In genomic region chr14:75452324-75452723, GRCh38 we compare ENCODE assay signal across 10 cellular contexts. TPM values are rescaled to one million over a fixed set of nuclear protein-coding genes. Genes with fewer than 3 reads are reported as not detected.
DNase-seq lines count a peak whose midpoint lies in the region; ATAC-seq, FAIRE-seq and TF ChIP-seq lines count a peak whose summit lies in the region.
"Had no signal": no experiment of that assay in that cellular context is flagged by ENCODE, and none has a peak within 500 bp of the region (broad histone marks: within the 10 kb centered on the region; RNA-seq: fewer than 3 reads in every experiment).

No MANE protein-coding gene starts in this region.

- H3K4me3 ChIP-seq in HepG2 (replicated peaks in 1 of 3; ENCODE audit: insufficient read depth in 1 of 3, low read depth in 2 of 3, low read length in 3 of 3) (no peak overlapping the region; a peak in 1 of 6 replicates), smooth muscle cell (no peak overlapping the region)

- TF ChIP-seq RAD21 in HepG2 (CRISPR knock-in tag; IDR thresholded peaks at IDR 0.05), result no peak

- peak overlapping the region; percentile 42; the same call in 1 of the 2 replicates for H3K9ac ChIP-seq in HepG2 (ENCODE audit: insufficient read depth, low read depth, low read length)
- H3K9ac ChIP-seq in smooth muscle cell (ENCODE audit: low read depth), result peak overlapping the region; percentile 3

- H3K36me3 Mint-ChIP-seq in HFFc6 (ENCODE audit: low read depth), result peaks cover 22% of the 10 kb centered on the region

- no peaks in the 10 kb centered on the region for H3K9me3 Mint-ChIP-seq in HFFc6
- H3K9me3 Mint-ChIP-seq: effector memory CD8-positive, alpha-beta T cell had no signal

- peaks cover 9% of the 10 kb centered on the region; the same call in 1 of the 2 replicates for H4K20me1 ChIP-seq in HepG2 (ENCODE audit: insufficient read depth, low read length)
- peaks cover 94% of the 10 kb centered on the region for H4K20me1 ChIP-seq in smooth muscle cell (ENCODE audit: low read depth)

- BruUV-seq in HepG2 (replicated peaks; lab: Mats Ljungman, UMichigan), result no TSS peak

- ATAC-seq in HepG2 (0 out of 3 replicates have a peak, but pooled peaks have one; percentile 7), GM18505 (IDR thresholded peaks at IDR 0.05; ENCODE audit: unreplicated experiment) (no peak), HG02763 (IDR thresholded peaks at IDR 0.05; ENCODE audit: unreplicated experiment) (no peak), GM18502 (IDR thresholded peaks at IDR 0.05; ENCODE audit: poor library complexity, unreplicated experiment) (no peak)
- ATAC-seq: effector memory CD8-positive, alpha-beta T cell had no signal

- H2AFZ ChIP-seq in HepG2 (ENCODE audit: low read length), result no peak overlapping the region
- no peak overlapping the region for H2AFZ ChIP-seq in smooth muscle cell (ENCODE audit: low read depth)

- no peak for FAIRE-seq in HepG2 (lab: Jason Lieb, UNC)

- H3K27me3 Mint-ChIP-seq in HFFc6 (ENCODE audit: insufficient read depth), result peaks cover 1% of the 10 kb centered on the region

- TF ChIP-seq POLR2A in HepG2 (IDR thresholded peaks at IDR 0.05; ENCODE audit: insufficient read depth in 1 of 2, low read depth in 2 of 2, low read length in 2 of 2) (no peak), GM18505 (IDR thresholded peaks at IDR 0.05; ENCODE audit: borderline replicate concordance, extremely low read depth, insufficient read depth, insufficient read length) (no peak)

- peak overlapping the region; percentile 78 for H3K4me3 Mint-ChIP-seq in HFFc6
- H3K4me3 Mint-ChIP-seq: effector memory CD8-positive, alpha-beta T cell had no signal

- in situ Hi-C loops in HepG2 (cut with HindIII; ENCODE audit: extremely low pct_ligation_motif_present, low pct_unique_long_range_greater_than_20kb), result no loop called here

- no peaks in the 10 kb centered on the region for H3K27me3 ChIP-seq in HepG2 (ENCODE audit: control insufficient read depth in 1 of 2, insufficient read depth in 2 of 2, low read length in 2 of 2)
- H3K27me3 ChIP-seq in smooth muscle cell (ENCODE audit: low read depth), result no peaks in the 10 kb centered on the region

- H3K4me1 ChIP-seq in HepG2 (ENCODE audit: insufficient read depth, low read length) (peaks cover 46% of the 10 kb centered on the region), smooth muscle cell (ENCODE audit: low read depth) (peaks cover 49% of the 10 kb centered on the region)

- TF ChIP-seq EP300 in HepG2 (IDR thresholded peaks at IDR 0.05; ENCODE audit: low read depth in 2 of 2, low read length in 2 of 2), result no peak
- TF ChIP-seq EP300 in HepG2 (CRISPR knock-in tag; IDR thresholded peaks at IDR 0.05; ENCODE audit: borderline replicate concordance), result no peak

- TF ChIP-seq CTCF in HFFc6 (IDR thresholded peaks at IDR 0.05) (no peak), HepG2 (CRISPR knock-in tag; IDR thresholded peaks at IDR 0.05) (no peak), smooth muscle cell (IDR thresholded peaks at IDR 0.05; ENCODE audit: borderline replicate concordance, insufficient read depth, poor library complexity, severe bottlenecking) (no peak)

- no peak for DNase-seq in HFFc6
- DNase-seq in caudate nucleus (lab: John Stamatoyannopoulos, UW), result no peak
- no peak for DNase-seq in HepG2 (ENCODE audit: low spot score)
- no peak for DNase-seq in smooth muscle cell (lab: John Stamatoyannopoulos, UW; ENCODE audit: unreplicated experiment)
- no peak for DNase-seq in activated CD8-positive, alpha-beta memory T cell treated with anti-CD3 and anti-CD28 coated beads, Interleukin-2, amount 50 U/mL, for 48 hours
- DNase-seq: effector memory CD8-positive, alpha-beta T cell; NCI-H1436 had no signal

- H3K4me2 ChIP-seq in HepG2 (ENCODE audit: low read depth, low read length), result peak overlapping the region; percentile 50
- H3K4me2 ChIP-seq in smooth muscle cell, result peak overlapping the region; percentile 57

- POLR2A ChIA-PET in HepG2 (lab: Yijun Ruan, JAX), result interaction anchor here (1.4 kb wide), 1 partner anchor 24 kb away, joined by 4 read pairs; the partner anchor contains the start of gene JDP2

- peak overlapping the region; percentile 22 for H3K27ac ChIP-seq in caudate nucleus (ENCODE audit: low read depth, low read length)
- H3K27ac ChIP-seq in HepG2 (ENCODE audit: extremely low read length, insufficient read depth, low read length), result peak overlapping the region; percentile 64
- peak overlapping the region; percentile 72 for H3K27ac ChIP-seq in smooth muscle cell (ENCODE audit: low read depth)

- intact Hi-C loops in HepG2 (cut with micrococcal nuclease; ENCODE audit: unreplicated experiment), result no loop called here

- no peaks in the 10 kb centered on the region for H3F3A ChIP-seq in smooth muscle cell (ENCODE audit: low read depth)

- H3K79me2 ChIP-seq in HepG2 (ENCODE audit: insufficient read depth, low read length), result no peaks in the 10 kb centered on the region
- H3K79me2 ChIP-seq in smooth muscle cell (ENCODE audit: low read depth), result peaks cover 82% of the 10 kb centered on the region

- CTCF ChIA-PET in HepG2 (lab: Yijun Ruan, JAX; ENCODE audit: low intra/inter-chr PET ratio, low total read pairs), result interaction anchor here (0.5 kb wide), 1 partner anchor 1005 kb away, joined by 3 read pairs; no protein-coding TSS in a partner anchor

- no peaks in the 10 kb centered on the region for H3K9me3 ChIP-seq in HepG2 (ENCODE audit: low read length)
- no peaks in the 10 kb centered on the region for H3K9me3 ChIP-seq in smooth muscle cell (replicated peaks; ENCODE audit: low read depth)

- peaks cover 78% of the 10 kb centered on the region for H3K4me1 Mint-ChIP-seq in HFFc6 (ENCODE audit: low read depth)

- H3K27ac Mint-ChIP-seq in HFFc6, result peak overlapping the region; percentile 96
- H3K27ac Mint-ChIP-seq: effector memory CD8-positive, alpha-beta T cell had no signal

- H3K36me3 ChIP-seq in HepG2 (replicated peaks in 1 of 2; ENCODE audit: control insufficient read depth in 1 of 2, insufficient read depth in 2 of 2, low read length in 2 of 2), result peaks cover 1 to 2% of the 10 kb centered on the region in 2 experiments; a peak in 1 of 5 replicates
- H3K36me3 ChIP-seq in smooth muscle cell (ENCODE audit: low read depth), result no peaks in the 10 kb centered on the region

- WGBS in HepG2 (ENCODE audit: low lambda C conversion rate), result 48% methylated on average over 4 of the region's 4 CpGs
- WGBS in smooth muscle cell (ENCODE audit: low lambda C conversion rate), result 40% methylated on average over 4 of the region's 4 CpGs

TF ChIP-seq in HepG2, 621 proteins besides CTCF, POLR2A, EP300 and RAD21 (continues in another document):
- TF ChIP-seq ZBTB1 (CRISPR knock-in tag; IDR thresholded peaks at IDR 0.05; ENCODE audit: borderline replicate concordance) (no peak), XRCC5 (optimal IDR thresholded peaks at IDR 0.05; ENCODE audit: low read length) (no peak), RFX5 (IDR thresholded peaks at IDR 0.05; ENCODE audit: low read depth, low read length) (no peak), ZNF329 (CRISPR knock-in tag; IDR thresholded peaks at IDR 0.05; ENCODE audit: low read depth) (no peak), ZBTB7A (CRISPR knock-in tag; IDR thresholded peaks at IDR 0.05) (no peak), HOXA9 (CRISPR knock-in tag; IDR thresholded peaks at IDR 0.05; ENCODE audit: borderline replicate concordance) (no peak), POGZ (CRISPR knock-in tag; IDR thresholded peaks at IDR 0.05) (no peak), RXRB (CRISPR knock-in tag; IDR thresholded peaks at IDR 0.05; ENCODE audit: borderline replicate concordance) (no peak), ZBTB8A (CRISPR knock-in tag; IDR thresholded peaks at IDR 0.05; ENCODE audit: borderline replicate concordance, low read depth) (no peak), SETDB1 (CRISPR knock-in tag; IDR thresholded peaks at IDR 0.05; ENCODE audit: borderline replicate concordance) (no peak), KDM5A (IDR thresholded peaks at IDR 0.05; ENCODE audit: borderline replicate concordance, low read length) (no peak)

RNA-seq across cellular contexts. Expression of gene JDP2, which starts 24.5 kb away (rescaled TPM):
- total RNA-seq in HFFc6 (2021; fragmentation: NEBNext Ultra II Directional; extraction: Animal tissue kit (Norgen Biotek cat#: 25700)), result 10 to 100 TPM; 48.0 to 67.8 (median 61.8) TPM
- total RNA-seq in HepG2 (2016; rRNA removed; fragmentation: Illumina TruSeq; extraction: Trizol) (7.7 and 8.9 TPM in 2 replicates), smooth muscle cell (70.3 and 71.2 TPM in 2 replicates)
- total RNA-seq in HepG2 (2016; cell fraction: cytosol; rRNA removed; fragmentation: Illumina TruSeq; extraction: Trizol; ENCODE audit: low read depth), result 10.3 and 11.0 TPM in 2 replicates
- 6.0 and 9.8 TPM in 2 replicates for total RNA-seq in HepG2 (2016; cell fraction: insoluble cytoplasmic fraction; rRNA removed; fragmentation: Illumina TruSeq; extraction: Trizol)
- 19.5 and 19.7 TPM in 2 replicates for total RNA-seq in HepG2 (2016; cell fraction: membrane; rRNA removed; fragmentation: Illumina TruSeq; extraction: Trizol)
- total RNA-seq in HepG2 (2016; cell fraction: nucleus; rRNA removed; fragmentation: Illumina TruSeq; extraction: Trizol), result 3.2 and 3.9 TPM in 2 replicates
- polyA plus RNA-seq in HepG2 (2011; rRNA removed) (8.0 and 9.0 TPM in 2 replicates), smooth muscle cell (98.9 and 126 TPM in 2 replicates)
- polyA plus RNA-seq in HepG2 (2011; cell fraction: cytosol; rRNA removed), result 8.4 and 10.0 TPM in 2 replicates
- polyA plus RNA-seq in HepG2 (2011; cell fraction: nucleus; rRNA removed), result 10.7 and 11.2 TPM in 2 replicates
- 6.3 and 12.0 TPM in 2 replicates for polyA plus RNA-seq in HepG2 (2012)
- 11.6 and 14.1 TPM in 2 replicates for polyA plus RNA-seq in HepG2 (2016; cell fraction: cytosol; fragmentation: Illumina TruSeq; extraction: Trizol; ENCODE audit: low read depth)
- 8.9 and 10.0 TPM in 2 replicates for polyA plus RNA-seq in HepG2 (2016; cell fraction: insoluble cytoplasmic fraction; fragmentation: Illumina TruSeq; extraction: Trizol; ENCODE audit: low read depth)
- 19.2 and 20.7 TPM in 2 replicates for polyA plus RNA-seq in HepG2 (2016; cell fraction: membrane; fragmentation: Illumina TruSeq; extraction: Trizol; ENCODE audit: low read depth)
- polyA plus RNA-seq in HepG2 (2016; cell fraction: nucleus; fragmentation: Illumina TruSeq; extraction: Trizol; ENCODE audit: insufficient read depth, low read depth), result 8.8 and 10.0 TPM in 2 replicates
- polyA minus RNA-seq in HepG2 (2011; rRNA and poly(A)+ RNA removed; ENCODE audit: low replicate concordance), result 4.9 and 11.8 TPM in 2 replicates
- 5.5 and 5.9 TPM in 2 replicates for polyA minus RNA-seq in HepG2 (2011; cell fraction: cytosol; rRNA and poly(A)+ RNA removed)
- 10.7 and 11.3 TPM in 2 replicates for polyA minus RNA-seq in HepG2 (2011; cell fraction: nucleus; rRNA and poly(A)+ RNA removed)

Comparison
In these comparisons a context has a peak if more than half of its experiments do, and no peak if none do; other contexts are left out.
1. H3K27ac ChIP-seq: peak in every context shown above with its lines; median percentile 72 in smooth muscle cell; 64 in HepG2; 22 in caudate nucleus.